ENCODE assay signal across 8 cellular contexts in genomic region chr10:93481931-93482834, GRCh38. TPM values are rescaled to one million over a fixed set of nuclear protein-coding genes. Genes with fewer than 3 reads are reported as not detected.
A peak's percentile ranks its signal among the peaks of the same experiment; 100 is the strongest.
DNase-seq lines count a peak whose midpoint lies in the region; ATAC-seq and TF ChIP-seq lines count a peak whose summit lies in the region.

MYOF (minus strand) TSS chr10:93482334; CDS start chr10:93482194, 140 bp downstream.

- no peak within 1 kb of the TSS for H3K27ac ChIP-seq in adipose tissue (ENCODE audit: low read depth, low read length)
- H3K27ac ChIP-seq in osteoblast (ENCODE audit: low read depth, low read length) = peak within 1 kb of the TSS; percentile 99

- 1 to 2% (median 1%) methylated on average over 31 of the region's 31 CpGs for whole genome bisulfite sequencing in adipose tissue, 3 donors

- peak; percentile 79 for ATAC-seq in GM21447 (IDR thresholded peaks at IDR 0.05; ENCODE audit: unreplicated experiment)
- ATAC-seq in Right ventricle myocardium inferior = peak; percentile 88
- no peak for ATAC-seq in GM19397 (IDR thresholded peaks at IDR 0.05; ENCODE audit: unreplicated experiment)

- peaks cover 43% of the 10 kb centered on the region for H3K79me2 ChIP-seq in osteoblast (ENCODE audit: insufficient read depth, low read length)

- TF ChIP-seq RAD21 in Ishikawa (IDR thresholded peaks at IDR 0.05; ENCODE audit: low read depth) = peak; percentile 95

- no peaks in the 10 kb centered on the region for H3K9me3 ChIP-seq in osteoblast (ENCODE audit: low read depth, low read length)

- no peaks in the 10 kb centered on the region for H3K27me3 ChIP-seq in osteoblast (ENCODE audit: insufficient read depth, low read length)

- H3K4me1 ChIP-seq in osteoblast (ENCODE audit: insufficient read depth, low read length) = peaks cover 19% of the 10 kb centered on the region

- H3K36me3 ChIP-seq in osteoblast (ENCODE audit: insufficient read depth, low read length) = peaks cover 11% of the 10 kb centered on the region

- intact Hi-C loops in Right ventricle myocardium inferior (cut with DNase I) = loop anchor here (1.0 to 2.0 kb wide), 2 partner anchors 45 to 106 kb away; no protein-coding TSS in a partner anchor

- peak; percentile 83 for DNase-seq in DMS153 treated with DMSO at 0.1 percent for 48 hours (lab: John Stamatoyannopoulos, UW; ENCODE audit: unreplicated experiment)
- DNase-seq in SHP77 (lab: John Stamatoyannopoulos, UW) = peak; percentile 25 to 55
- DNase-seq in Right ventricle myocardium inferior (ENCODE audit: missing footprints) = no peak
- no peak for DNase-seq in osteoblast (ENCODE audit: insufficient read length, low spot score, missing footprints)

- peak; percentile 30; the same call in 1 of the 2 replicates for TF ChIP-seq EP300 in Ishikawa (IDR thresholded peaks at IDR 0.05; ENCODE audit: borderline replicate concordance)

- H2AFZ ChIP-seq in osteoblast (ENCODE audit: low read length) = peak within 1 kb of the TSS; percentile 68

- H4K20me1 ChIP-seq in osteoblast (ENCODE audit: insufficient read depth, low read length) = no peaks in the 10 kb centered on the region

- TF ChIP-seq CTCF in osteoblast (IDR thresholded peaks at IDR 0.05; ENCODE audit: extremely low read depth, low read depth, low read length) = peak; percentile 64

- peak within 1 kb of the TSS; percentile 81 for H3K4me2 ChIP-seq in osteoblast (ENCODE audit: insufficient read depth, low read length)

- peak within 1 kb of the TSS; percentile 86 for H3K4me3 ChIP-seq in osteoblast (ENCODE audit: insufficient read depth, low read length)

TF ChIP-seq in Ishikawa, 13 proteins besides CTCF, POLR2A, EP300 and RAD21:
- TF ChIP-seq FOXM1 (IDR thresholded peaks at IDR 0.05; ENCODE audit: borderline replicate concordance, low read depth) (peak; percentile 41; the same call in 1 of the 2 replicates), USF1 (IDR thresholded peaks at IDR 0.05) (no peak), NFIC (IDR thresholded peaks at IDR 0.05) (peak; percentile 65; the same call in 1 of the 2 replicates), TAF1 (IDR thresholded peaks at IDR 0.05; ENCODE audit: low read depth) (peak; percentile 75), CREB1 (IDR thresholded peaks at IDR 0.05; ENCODE audit: low read depth) (no peak), REST (IDR thresholded peaks at IDR 0.05; ENCODE audit: low read depth) (0 out of 2 replicates have a peak, but pooled peaks have one; percentile 18), CEBPB (IDR thresholded peaks at IDR 0.05) (0 out of 2 replicates have a peak, but pooled peaks have one; percentile 5), YY1 (IDR thresholded peaks at IDR 0.05; ENCODE audit: low read depth) (no peak; the same call in 1 of the 2 replicates), TCF12 (IDR thresholded peaks at IDR 0.05; ENCODE audit: low read depth) (peak; percentile 69), TEAD4 (IDR thresholded peaks at IDR 0.05) (peak; percentile 45), ZBTB7A (IDR thresholded peaks at IDR 0.05; ENCODE audit: low read depth) (peak; percentile 27; the same call in 1 of the 2 replicates), EGR1 (IDR thresholded peaks at IDR 0.05) (peak; percentile 58; the same call in 1 of the 2 replicates), MAX (IDR thresholded peaks at IDR 0.05) (peak; percentile 56)

RNA-seq across cellular contexts. Expression of gene MYOF, which starts in this region (rescaled TPM):
- 10 to 100 TPM in 2 of 3 donors, 1 to 10 TPM in 1; 6.2 to 32.1 (median 11.6) TPM for polyA plus RNA-seq in adipose tissue
- 34.4 TPM for total RNA-seq in Right ventricle myocardium inferior
- total RNA-seq in osteoblast = 352 and 379 TPM in 2 replicates

Comparison
In these comparisons a context has a peak if more than half of its experiments do, and no peak if none do; other contexts are left out.
1. DNase-seq: peak in DMS153 treated with DMSO at 0.1 percent for 48 hours (single experiment) and SHP77 (2 of 2); none in Right ventricle myocardium inferior (single experiment) and osteoblast (single experiment).